ENCODE assay signal across 23 cellular contexts in the genomic region with DNA sequence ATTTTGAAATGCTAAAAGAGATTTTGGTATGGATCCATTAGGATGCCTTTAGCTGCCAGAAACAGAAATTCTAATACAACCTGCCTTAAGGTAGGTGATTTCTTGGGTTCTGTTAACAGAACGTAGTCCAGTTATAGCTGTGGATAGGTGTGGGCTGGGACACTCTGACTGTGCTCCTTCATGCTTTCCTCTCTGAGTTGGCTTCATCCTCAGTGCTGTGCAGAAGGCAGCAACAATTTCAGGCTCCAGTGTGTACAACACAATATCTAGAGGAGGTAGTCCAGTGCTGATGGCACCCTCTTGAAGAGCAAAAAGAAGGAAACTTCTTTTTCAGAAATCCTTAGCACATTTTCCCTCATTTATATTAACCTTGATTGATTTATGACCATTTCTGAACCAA.
"Had no signal": no experiment of that assay in that cellular context is flagged by ENCODE, and none has a peak within 500 bp of the region (broad histone marks: within the 10 kb centered on the region; RNA-seq: fewer than 3 reads in every experiment).

No MANE protein-coding gene starts in this region.

- DNase-seq: activated CD4-positive, alpha-beta memory T cell treated with anti-CD3 and anti-CD28 coated beads, Interleukin-2, amount 10 ng/mL, durations not matched to agents 7 days and 5 days; activated CD4-positive, alpha-beta T cell treated with anti-CD3 and anti-CD28 coated beads, Interleukin-2, amount 50 U/mL, for 1 hour; activated CD4-positive, CD25-positive, alpha-beta regulatory T cell; activated gamma-delta T cell; activated naive CD4-positive, alpha-beta T cell treated with anti-CD3 and anti-CD28 coated beads for 36 hours; activated T-cell treated with anti-CD3 and anti-CD28 coated beads for 4 hours; activated T-cell treated with anti-CD3 and anti-CD28 coated beads, Interleukin-2, amount 50 U/mL, for 48 hours; anterior cingulate cortex; body of pancreas; KG1; NCI-H1048; NCI-H146; NCI-H187 treated with DMSO at 0.1 percent for 48 hours; NCI-H2107; NCI-H2171 treated with DMSO at 0.1 percent for 48 hours; NCI-H226; NCI-H526; Peyer's patch; SHP77; T-helper 17 cell; T-helper 9 cell had no signal

- ATAC-seq: activated T-helper 17 cell treated with anti-CD3 and anti-CD28 coated beads, Interleukin-2, amount 50 U/mL, for 72 hours; body of pancreas; T-helper 17 cell had no signal

- H3K4me3 ChIP-seq: body of pancreas, Peyer's patch had no signal

- H3K9me3 ChIP-seq: body of pancreas, Peyer's patch had no signal

- H3K4me1 ChIP-seq: Peyer's patch had no signal

- H3K27ac ChIP-seq: body of pancreas, Peyer's patch, RWPE1 had no signal

- H3K27me3 ChIP-seq: body of pancreas, Peyer's patch had no signal
